ENCODE assay signal across 7 cellular contexts in genomic region chr9:72592501-72593403, GRCh38.
DNase-seq lines count a peak whose midpoint lies in the region; ATAC-seq and TF ChIP-seq lines count a peak whose summit lies in the region.

No MANE protein-coding gene starts in this region.

- no peak overlapping the region for H3K4me2 ChIP-seq in DOHH2 (ENCODE audit: low read length)

- peak; percentile 79 for TF ChIP-seq CTCF in DOHH2 (IDR thresholded peaks at IDR 0.05; ENCODE audit: low read depth, low read length, poor library complexity, severe bottlenecking)
- TF ChIP-seq CTCF in sigmoid colon (IDR thresholded peaks at IDR 0.05): peak; percentile 67 to 87 (median 80)

- WGBS in sigmoid colon, 2 donors: 35 to 49% methylated on average over 5 of the region's 5 CpGs

- H3K36me3 ChIP-seq in DOHH2 (ENCODE audit: control insufficient read depth, low read length) (no peaks in the 10 kb centered on the region), sigmoid colon (no peaks in the 10 kb centered on the region)

- no peaks in the 10 kb centered on the region for H4K20me1 ChIP-seq in DOHH2 (ENCODE audit: control insufficient read depth, insufficient read depth, low read depth, low read length)

- H3F3A ChIP-seq in DOHH2 (ENCODE audit: control insufficient read depth, insufficient read depth): no peaks in the 10 kb centered on the region

- ATAC-seq in GM19395 (IDR thresholded peaks at IDR 0.05; ENCODE audit: unreplicated experiment) (peak; percentile 85), HG03565 (IDR thresholded peaks at IDR 0.05; ENCODE audit: unreplicated experiment) (peak; percentile 81)

- H3K27ac ChIP-seq in DOHH2 (ENCODE audit: low read depth, low read length) (no peak overlapping the region), sigmoid colon (no peak overlapping the region)

- no peaks in the 10 kb centered on the region for H3K4me1 ChIP-seq in DOHH2 (ENCODE audit: control insufficient read depth, low read length)
- H3K4me1 ChIP-seq in sigmoid colon: peaks cover 0 to 41% (median 24%) of the 10 kb centered on the region in 4 donors

- no peak for TF ChIP-seq EP300 in sigmoid colon (IDR thresholded peaks at IDR 0.05)

- H3K79me2 ChIP-seq in DOHH2 (ENCODE audit: control insufficient read depth, low read length): no peaks in the 10 kb centered on the region

- H3K4me3 ChIP-seq in DOHH2 (ENCODE audit: low read length) (no peak overlapping the region), sigmoid colon (no peak overlapping the region)

- DNase-seq in NCI-H82 (lab: John Stamatoyannopoulos, UW) (peak; percentile 81), astrocyte of the hippocampus (ENCODE audit: low read depth, low spot score) (peak; percentile 83), hepatic stellate cell (ENCODE audit: low spot score) (peak; percentile 36), sigmoid colon (no peak)

- TF ChIP-seq POLR2A in sigmoid colon (IDR thresholded peaks at IDR 0.05): no peak

- no peaks in the 10 kb centered on the region for H3K9me2 ChIP-seq in DOHH2 (replicated peaks; ENCODE audit: control insufficient read depth, low read length)

- intact Hi-C loops in sigmoid colon (cut with DNase I): loop anchor here (1.0 to 5.0 kb wide), 2 partner anchors 65 to 300 kb away; no protein-coding TSS in a partner anchor

- H3K27me3 ChIP-seq in DOHH2 (ENCODE audit: control insufficient read depth, low read length): peaks cover 3% of the 10 kb centered on the region; the same call in 1 of the 2 replicates
- H3K27me3 ChIP-seq in sigmoid colon: no peaks in the 10 kb centered on the region

- H3K9me3 ChIP-seq in DOHH2 (ENCODE audit: control insufficient read depth, insufficient read depth, low read length): no peaks in the 10 kb centered on the region
- no peaks in the 10 kb centered on the region for H3K9me3 ChIP-seq in sigmoid colon
